In the genomic region with DNA sequence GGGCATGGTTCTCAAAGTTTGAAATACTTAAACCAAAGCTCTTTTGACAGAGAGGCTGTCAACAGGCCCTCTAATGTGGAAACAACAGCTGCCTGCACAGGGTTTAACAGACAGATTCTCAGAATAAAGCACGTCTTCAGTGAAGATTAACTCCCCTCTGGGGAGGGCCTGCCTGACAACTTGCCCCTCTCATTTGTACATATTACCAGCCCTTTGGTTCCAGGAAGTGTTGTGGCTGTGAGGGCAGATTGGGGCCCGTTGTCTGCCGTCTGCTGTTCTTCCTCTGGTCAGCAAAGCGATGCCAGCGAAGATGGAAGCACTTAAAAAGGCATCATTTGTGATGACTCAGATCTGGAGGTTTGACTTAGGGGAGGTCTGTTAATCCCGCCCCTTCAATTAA, we compare ENCODE assay signal across 16 cellular contexts.
"Had no signal": no experiment of that assay in that cellular context is flagged by ENCODE, and none has a peak within 500 bp of the region (broad histone marks: within the 10 kb centered on the region; RNA-seq: fewer than 3 reads in every experiment).

No MANE protein-coding gene starts in this region.

- H3K27ac ChIP-seq: ascending aorta, breast epithelium, right atrium auricular region, stomach, thoracic aorta, upper lobe of right lung had no signal

- H3K36me3 ChIP-seq: ascending aorta, breast epithelium, right atrium auricular region, stomach, thoracic aorta, upper lobe of right lung had no signal

- H3K4me1 ChIP-seq: ascending aorta, breast epithelium, right atrium auricular region, stomach, upper lobe of right lung had no signal

- H3K27me3 ChIP-seq: ascending aorta, breast epithelium, right atrium auricular region, stomach, upper lobe of right lung had no signal

- H3K4me3 ChIP-seq: ascending aorta, breast epithelium, right atrium auricular region, stomach, thoracic aorta, upper lobe of right lung had no signal

- DNase-seq: activated naive CD4-positive, alpha-beta T cell treated with anti-CD3 and anti-CD28 coated beads for 36 hours; activated T-cell treated with anti-CD3 and anti-CD28 coated beads for 4 hours; cerebellar nuclear complex; effector memory CD4-positive, alpha-beta T cell; foreskin melanocyte; mesenchymal stem cell; nucleus accumbens; stomach; T-helper 2 cell; upper lobe of right lung had no signal

- H3K9me3 ChIP-seq: ascending aorta, breast epithelium, stomach, thoracic aorta, upper lobe of right lung had no signal

- ATAC-seq: activated CD4-positive, CD25-positive, alpha-beta regulatory T cell treated with anti-CD3 and anti-CD28 coated beads, Interleukin-2, amount 50 U/mL, for 24 hours; natural killer cell treated with Interleukin-12 subunit alpha and Interleukin-12 subunit beta and Interleukin-15 and Interleukin-18, amount 100 ng/mL, for 72 hours; upper lobe of right lung had no signal
